ENCODE assay signal across 8 cellular contexts in genomic region chr2:62706721-62707516, GRCh38. TPM values are rescaled to one million over a fixed set of nuclear protein-coding genes. Genes with fewer than 3 reads are reported as not detected.
DNase-seq lines count a peak whose midpoint lies in the region; ATAC-seq lines count a peak whose summit lies in the region.

No MANE protein-coding gene starts in this region.

- H3K36me3 ChIP-seq in thymus (ENCODE audit: control insufficient read depth, insufficient read depth): no peaks in the 10 kb centered on the region

- peaks cover 39% of the 10 kb centered on the region for H3K4me1 Mint-ChIP-seq in activated T-cell treated with anti-CD3 and anti-CD28 coated beads, Interleukin-2, amount 50 U/mL, for 24 hours (ENCODE audit: low read depth)
- H3K4me1 Mint-ChIP-seq in activated CD8-positive, alpha-beta T cell treated with anti-CD3 and anti-CD28 coated beads, Interleukin-2, amount 10 ng/mL, durations not matched to agents 7 days and 5 days (ENCODE audit: low read depth): peaks cover 31% of the 10 kb centered on the region

- H3K4me1 ChIP-seq in thymus (ENCODE audit: control insufficient read depth, insufficient read depth, low read length): peaks cover 4% of the 10 kb centered on the region

- peaks cover 20% of the 10 kb centered on the region for H3K36me3 Mint-ChIP-seq in activated T-cell treated with anti-CD3 and anti-CD28 coated beads, Interleukin-2, amount 50 U/mL, for 24 hours (ENCODE audit: low read depth)
- peaks cover 16% of the 10 kb centered on the region for H3K36me3 Mint-ChIP-seq in activated CD8-positive, alpha-beta T cell treated with anti-CD3 and anti-CD28 coated beads, Interleukin-2, amount 10 ng/mL, durations not matched to agents 7 days and 5 days (ENCODE audit: low read depth)

- H3K27ac Mint-ChIP-seq in activated T-cell treated with anti-CD3 and anti-CD28 coated beads, Interleukin-2, amount 50 U/mL, for 24 hours: peak overlapping the region; percentile 86
- H3K27ac Mint-ChIP-seq in activated CD8-positive, alpha-beta T cell treated with anti-CD3 and anti-CD28 coated beads, Interleukin-2, amount 10 ng/mL, durations not matched to agents 7 days and 5 days: peak overlapping the region; percentile 73

- H3K27me3 Mint-ChIP-seq in activated T-cell treated with anti-CD3 and anti-CD28 coated beads, Interleukin-2, amount 50 U/mL, for 24 hours: no peaks in the 10 kb centered on the region
- peaks cover 2% of the 10 kb centered on the region for H3K27me3 Mint-ChIP-seq in activated CD8-positive, alpha-beta T cell treated with anti-CD3 and anti-CD28 coated beads, Interleukin-2, amount 10 ng/mL, durations not matched to agents 7 days and 5 days (ENCODE audit: low read depth)

- peak overlapping the region; percentile 89 for H3K4me3 Mint-ChIP-seq in activated T-cell treated with anti-CD3 and anti-CD28 coated beads, Interleukin-2, amount 50 U/mL, for 24 hours
- H3K4me3 Mint-ChIP-seq in activated CD8-positive, alpha-beta T cell treated with anti-CD3 and anti-CD28 coated beads, Interleukin-2, amount 10 ng/mL, durations not matched to agents 7 days and 5 days: peak overlapping the region; percentile 82

- no peaks in the 10 kb centered on the region for H3K27me3 ChIP-seq in thymus (ENCODE audit: control insufficient read depth, insufficient read depth)

- H3K4me3 ChIP-seq in thymus (ENCODE audit: low read length): peak overlapping the region; percentile 84

- no peak for ATAC-seq in activated CD8-positive, alpha-beta T cell treated with anti-CD3 and anti-CD28 coated beads, Interleukin-2, amount 10 ng/mL, durations not matched to agents 7 days and 5 days
- ATAC-seq in HG03378 (IDR thresholded peaks at IDR 0.05; ENCODE audit: unreplicated experiment): no peak

- DNase-seq in activated T-cell treated with anti-CD3 and anti-CD28 coated beads, Interleukin-2, amount 50 U/mL, for 24 hours: no peak
- DNase-seq in activated T-cell treated with anti-CD3 and anti-CD28 coated beads, Interleukin-2, amount 50 U/mL, for 1 hour: no peak
- no peak for DNase-seq in activated CD8-positive, alpha-beta T cell treated with anti-CD3 and anti-CD28 coated beads, Interleukin-2, amount 10 ng/mL, durations not matched to agents 7 days and 5 days
- DNase-seq in inferior parietal cortex (ENCODE audit: extremely low spot score) (peak; percentile 26), NCI-H2081 treated with DMSO at 0.1 percent for 48 hours (lab: John Stamatoyannopoulos, UW) (no peak), NCI-H128 (lab: John Stamatoyannopoulos, UW; ENCODE audit: unreplicated experiment) (no peak)

- POLR2A ChIA-PET in activated CD8-positive, alpha-beta T cell treated with anti-CD3 and anti-CD28 coated beads, Interleukin-2, amount 10 ng/mL, durations not matched to agents 7 days and 5 days (lab: Charles Lee): no interaction called here

- H3K27ac ChIP-seq in thymus (ENCODE audit: low read depth): no peak overlapping the region

- CTCF ChIA-PET in activated CD8-positive, alpha-beta T cell treated with anti-CD3 and anti-CD28 coated beads, Interleukin-2, amount 10 ng/mL, durations not matched to agents 7 days and 5 days (lab: Charles Lee): interaction anchor here (0.8 kb wide), 1 partner anchor 34 kb away, joined by 3 read pairs; no protein-coding TSS in a partner anchor

- 93% methylated on average over 7 of the region's 7 CpGs for WGBS in thymus

- no peaks in the 10 kb centered on the region for H3K9me3 ChIP-seq in thymus (ENCODE audit: control insufficient read depth)

- no peaks in the 10 kb centered on the region for H3K9me3 Mint-ChIP-seq in activated T-cell treated with anti-CD3 and anti-CD28 coated beads, Interleukin-2, amount 50 U/mL, for 24 hours
- no peaks in the 10 kb centered on the region for H3K9me3 Mint-ChIP-seq in activated CD8-positive, alpha-beta T cell treated with anti-CD3 and anti-CD28 coated beads, Interleukin-2, amount 10 ng/mL, durations not matched to agents 7 days and 5 days (ENCODE audit: insufficient read depth)

RNA-seq across cellular contexts. Expression of gene EHBP1, which starts 1.4 kb away (rescaled TPM):
- 10 to 100 TPM; 23.4 to 26.3 TPM for total RNA-seq in activated CD8-positive, alpha-beta T cell treated with anti-CD3 and anti-CD28 coated beads, Interleukin-2, amount 10 ng/mL, durations not matched to agents 7 days and 5 days
- 11.2 TPM for polyA plus RNA-seq in thymus
